Comparison of ENCODE assay signal across 8 cellular contexts in genomic region chr22:44484618-44485017, GRCh38.
"Had no signal": no experiment of that assay in that cellular context is flagged by ENCODE, and none has a peak within 500 bp of the region (broad histone marks: within the 10 kb centered on the region; RNA-seq: fewer than 3 reads in every experiment).

No MANE protein-coding gene starts in this region.

- DNase-seq: H7, HFFc6, IMR-90 had no signal

- H3K4me1 ChIP-seq: HAP-1 had no signal

- FAIRE-seq: HTR-8/SVneo, K562 had no signal

- H3K4me3 Mint-ChIP-seq: GM23338, HFFc6 had no signal

- H3K4me3 ChIP-seq: GM23338, HAP-1, K562 had no signal

- H3K4me1 Mint-ChIP-seq: GM23338 had no signal

- H3K4me2 ChIP-seq: GM23338 had no signal

- H2AFZ ChIP-seq: GM23338 had no signal

- H3K9me3 Mint-ChIP-seq: GM23338, HFFc6 had no signal

- ATAC-seq: GM23338, HCT116, K562 had no signal

- H3K36me3 ChIP-seq: HAP-1 had no signal

- H3K27ac Mint-ChIP-seq: GM23338, HFFc6 had no signal

- H3K9me3 ChIP-seq: HAP-1 had no signal
